Comparison of ENCODE assay signal across 21 cellular contexts in the genomic region with DNA sequence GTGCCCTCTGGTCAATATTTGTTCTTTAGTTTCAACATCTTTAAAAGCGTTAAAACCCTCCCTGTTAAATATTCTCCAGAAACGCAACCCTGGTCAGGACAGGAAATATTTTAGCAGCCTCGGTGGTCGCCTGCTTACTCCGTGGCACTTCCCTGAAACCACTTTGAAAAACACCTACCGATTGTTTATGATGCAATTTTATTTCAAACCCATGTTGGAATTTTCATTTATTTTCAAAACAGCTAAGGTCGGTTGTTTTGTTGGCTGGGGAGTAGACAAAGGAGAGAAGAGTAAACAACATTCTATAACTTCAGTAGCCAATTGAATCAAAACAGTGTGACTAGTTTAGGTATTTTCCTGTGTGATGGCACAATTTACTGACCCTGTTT. TPM values are rescaled to one million over a fixed set of nuclear protein-coding genes. Genes with fewer than 3 reads are reported as not detected.
DNase-seq lines count a peak whose midpoint lies in the region; ATAC-seq and TF ChIP-seq lines count a peak whose summit lies in the region.
"Had no signal": no experiment of that assay in that cellular context is flagged by ENCODE, and none has a peak within 500 bp of the region (broad histone marks: within the 10 kb centered on the region; RNA-seq: fewer than 3 reads in every experiment).

No MANE protein-coding gene starts in this region.

- no peak for TF ChIP-seq CTCF in mammary epithelial cell (conservative IDR thresholded peaks at IDR 0.05 in 1 of 2, IDR thresholded peaks at IDR 0.05 in 1 of 2; ENCODE audit: extremely low read depth in 1 of 2, insufficient read depth in 1 of 2, low read depth in 1 of 2, low read length in 2 of 2)
- no peak for TF ChIP-seq CTCF in liver (IDR thresholded peaks at IDR 0.05; ENCODE audit: low read depth, low read length, missing input control)
- no peak for TF ChIP-seq CTCF in stomach (IDR thresholded peaks at IDR 0.05)
- no peak for TF ChIP-seq CTCF in tibial artery (IDR thresholded peaks at IDR 0.05)

- peak overlapping the region; percentile 81 for H3K4me2 ChIP-seq in mammary epithelial cell (ENCODE audit: insufficient read depth, low read depth, low read length)

- no TSS peak for BruUV-seq in mammary epithelial cell (replicated peaks; lab: Mats Ljungman, UMichigan)

- H3K4me3 Mint-ChIP-seq in immature natural killer cell = no peak overlapping the region
- H3K4me3 Mint-ChIP-seq: activated B cell treated with CpG ODN at 0.5 μM for 24 hours; activated naive CD8-positive, alpha-beta T cell treated with anti-CD3 and anti-CD28 coated beads, Interleukin-2, amount 50 U/mL, for 24 hours had no signal

- in situ Hi-C loops in mammary epithelial cell (cut with MboI; ENCODE audit: low sequenced_read_pairs in 2 of 2) = no loop called here

- no peak overlapping the region for H3K9ac ChIP-seq in HUES64 (ENCODE audit: low read depth, low read length)
- H3K9ac ChIP-seq in mammary epithelial cell (ENCODE audit: insufficient read depth, low read length) = no peak overlapping the region
- H3K9ac ChIP-seq in liver (ENCODE audit: low read depth in 1 of 2, low read length in 2 of 2) = peak overlapping the region; percentile 28 to 82

- no peaks in the 10 kb centered on the region for H4K20me1 ChIP-seq in mammary epithelial cell (ENCODE audit: insufficient read depth, low read length)

- H3K27me3 ChIP-seq in HUES64 (ENCODE audit: insufficient read depth, low read length) (peaks cover 68% of the 10 kb centered on the region), mammary epithelial cell (ENCODE audit: insufficient read depth, low read length) (peaks cover 27% of the 10 kb centered on the region), liver (ENCODE audit: control insufficient read depth in 4 of 4, insufficient read depth in 4 of 4, low read length in 3 of 4) (no peaks in the 10 kb centered on the region), stomach (peaks cover 0 to 61% (median 26%) of the 10 kb centered on the region in 3 donors), tibial artery (peaks cover 0 to 33% of the 10 kb centered on the region in 2 donors)

- ATAC-seq in HG02642 (IDR thresholded peaks at IDR 0.05; ENCODE audit: poor library complexity, unreplicated experiment) = no peak

- H3K27ac ChIP-seq in HUES64 (ENCODE audit: low read depth, low read length) = no peak overlapping the region
- no peak overlapping the region for H3K27ac ChIP-seq in mammary epithelial cell (ENCODE audit: insufficient read depth, low read depth, low read length)
- H3K27ac ChIP-seq in liver (ENCODE audit: low read depth in 1 of 2, low read length in 2 of 2) = peak overlapping the region; percentile 93 to 95
- no peak overlapping the region for H3K27ac ChIP-seq in stomach
- no peak overlapping the region for H3K27ac ChIP-seq in tibial artery
- H3K27ac ChIP-seq: cardiac muscle cell had no signal

- no peak for TF ChIP-seq EP300 in stomach (IDR thresholded peaks at IDR 0.05)

- no peak for TF ChIP-seq POLR2A in stomach (IDR thresholded peaks at IDR 0.05)

- H3K27me3 Mint-ChIP-seq in immature natural killer cell (ENCODE audit: low read depth in 3 of 3) = peaks cover 7 to 18% (median 10%) of the 10 kb centered on the region in 3 donors

- no peak for TF ChIP-seq RAD21 in liver (IDR thresholded peaks at IDR 0.05)

- no peaks in the 10 kb centered on the region for H3K36me3 ChIP-seq in HUES64 (ENCODE audit: insufficient read depth, low read length)
- H3K36me3 ChIP-seq in mammary epithelial cell (ENCODE audit: insufficient read depth, low read length) = no peaks in the 10 kb centered on the region
- peaks cover 0 to 20% (median 9%) of the 10 kb centered on the region in 4 donors for H3K36me3 ChIP-seq in liver (ENCODE audit: control insufficient read depth in 4 of 4, insufficient read depth in 3 of 4, low read depth in 1 of 4, low read length in 3 of 4)
- H3K36me3 ChIP-seq in stomach = no peaks in the 10 kb centered on the region
- H3K36me3 ChIP-seq in tibial artery = no peaks in the 10 kb centered on the region
- H3K36me3 ChIP-seq: cardiac muscle cell had no signal

- 23% methylated on average over 6 of the region's 7 CpGs for whole genome bisulfite sequencing in HUES64
- 2% methylated on average over 7 of the region's 7 CpGs for WGBS in mammary epithelial cell (ENCODE audit: low coverage, missing lambda C conversion rate)
- WGBS in liver = 2% methylated on average over 7 of the region's 7 CpGs
- 3 to 10% (median 6%) methylated on average over 7 of the region's 7 CpGs for WGBS in stomach, 5 donors

- H3K9me3 ChIP-seq in HUES64 (ENCODE audit: insufficient read depth, low read depth, low read length) (no peaks in the 10 kb centered on the region), mammary epithelial cell (replicated peaks; ENCODE audit: insufficient read depth, low read length) (no peaks in the 10 kb centered on the region), liver (ENCODE audit: control insufficient read depth in 4 of 4, low read length in 3 of 4) (no peaks in the 10 kb centered on the region), stomach (no peaks in the 10 kb centered on the region), tibial artery (no peaks in the 10 kb centered on the region)

- dilution Hi-C loops in mammary epithelial cell (cut with HindIII; ENCODE audit: low sequenced_read_pairs) = no loop called here

- H3K4me3 ChIP-seq in HUES64 (ENCODE audit: low read length) (peak overlapping the region; percentile 55), mammary epithelial cell (replicated peaks in 1 of 3; ENCODE audit: insufficient read depth in 1 of 3, low read depth in 2 of 3, low read length in 3 of 3) (no peak overlapping the region), liver (ENCODE audit: low read depth in 1 of 3, low read length in 3 of 3) (peak overlapping the region; percentile 50 to 63 (median 54)), stomach (peak overlapping the region in 3 of 4 donors; percentile 41 to 58 (median 45)), tibial artery (peak overlapping the region in 1 of 2 donors; percentile 47)

- intact Hi-C loops in mammary epithelial cell (cut with micrococcal nuclease) = no loop called here
- intact Hi-C loops in stomach (cut with DNase I; ENCODE audit: low total_unique reads) = no loop called here
- intact Hi-C loops in tibial artery (cut with DNase I; ENCODE audit: low total_unique reads) = no loop called here

- no peaks in the 10 kb centered on the region for H3K79me2 ChIP-seq in mammary epithelial cell (ENCODE audit: insufficient read depth, low read length)

- no peaks in the 10 kb centered on the region for H3K4me1 Mint-ChIP-seq in immature natural killer cell
- H3K4me1 Mint-ChIP-seq: activated B cell treated with CpG ODN at 0.5 μM for 24 hours; activated naive CD8-positive, alpha-beta T cell treated with anti-CD3 and anti-CD28 coated beads, Interleukin-2, amount 50 U/mL, for 24 hours had no signal

- CTCF ChIA-PET in mammary epithelial cell (lab: Charles Lee; ENCODE audit: low non-redundant PET) = no interaction called here

- DNase-seq in mammary epithelial cell (no peak), stomach (no peak), tibial artery (no peak), immature natural killer cell (no peak)
- DNase-seq: activated B cell treated with CpG ODN at 0.5 μM for 24 hours; activated naive CD8-positive, alpha-beta T cell treated with anti-CD3 and anti-CD28 coated beads, Interleukin-2, amount 50 U/mL, for 24 hours; AML-193; effector CD8-positive, alpha-beta T cell; NCI-H1436; NCI-H2171; OCI-M1 had no signal

- H3K36me3 Mint-ChIP-seq in immature natural killer cell = no peaks in the 10 kb centered on the region

- no peak overlapping the region for H2AFZ ChIP-seq in mammary epithelial cell (ENCODE audit: low read depth, low read length)

- peaks cover 0 to under 1% (median 0%) of the 10 kb centered on the region in 6 donors for H3K9me3 Mint-ChIP-seq in immature natural killer cell
- H3K9me3 Mint-ChIP-seq: activated naive CD8-positive, alpha-beta T cell treated with anti-CD3 and anti-CD28 coated beads, Interleukin-2, amount 50 U/mL, for 24 hours had no signal

- no peak overlapping the region for H3K27ac Mint-ChIP-seq in immature natural killer cell
- H3K27ac Mint-ChIP-seq: activated B cell treated with CpG ODN at 0.5 μM for 24 hours; activated naive CD8-positive, alpha-beta T cell treated with anti-CD3 and anti-CD28 coated beads, Interleukin-2, amount 50 U/mL, for 24 hours had no signal

- H3K4me1 ChIP-seq in HUES64 (ENCODE audit: insufficient read depth, low read length) (no peaks in the 10 kb centered on the region; the same call in 1 of the 2 replicates), mammary epithelial cell (ENCODE audit: insufficient read depth, low read length) (peaks cover 5% of the 10 kb centered on the region), liver (ENCODE audit: control insufficient read depth in 4 of 4, insufficient read depth in 4 of 4, low read length in 3 of 4) (peaks cover 3 to 47% (median 37%) of the 10 kb centered on the region in 4 donors), stomach (peaks cover 12 to 20% (median 17%) of the 10 kb centered on the region in 4 donors), tibial artery (peaks cover 0 to 19% (median 12%) of the 10 kb centered on the region in 4 donors)

TF ChIP-seq in liver, 16 proteins besides CTCF, POLR2A, EP300 and RAD21 (continues in another document):
- TF ChIP-seq MAX (IDR thresholded peaks at IDR 0.05) = no peak
- no peak for TF ChIP-seq HNF4A (conservative IDR thresholded peaks at IDR 0.05)

RNA-seq across cellular contexts. Expression of gene RBP4, which starts 0.7 kb away (rescaled TPM):
- 1.4 TPM for polyA plus RNA-seq in HUES64 (2013, experiment 1 of 2)
- polyA plus RNA-seq in HUES64 (2013, experiment 2 of 2) = 3.1 TPM
- total RNA-seq in mammary epithelial cell = not detected
- not detected for polyA plus RNA-seq in mammary epithelial cell
- polyA minus RNA-seq in mammary epithelial cell = not detected
- total RNA-seq in liver = 1,000 to 10,000 TPM; 1,174 to 2,873 TPM
- over 10,000 TPM in 1 of 2 donors, 1,000 to 10,000 TPM in 1; 5,034 to 10,329 TPM for polyA plus RNA-seq in liver
- under 1 TPM in 3 of 5 donors, not detected in 2; 0.58 to 0.92 (median 0.72) TPM for total RNA-seq in stomach
- 10 to 100 TPM in 1 of 3 donors, 1 to 10 TPM in 2; 1.2 to 20.5 (median 6.2) TPM for polyA plus RNA-seq in stomach
- polyA plus RNA-seq in immature natural killer cell = not detected
- total RNA-seq: activated B cell treated with CpG ODN at 0.5 μM for 24 hours; cardiac muscle cell; kidney epithelial cell; mononuclear cell; T-helper 2 cell treated with Interferon-gamma antibody and Interleukin-4, amounts not matched to agents 100 ng/mL and 5 ng/mL, for 36 hours had no signal

RNA-seq across cellular contexts. Expression of gene PDE6C, which starts 10.6 kb away (rescaled TPM):
- polyA plus RNA-seq in HUES64 (2013, experiment 1 of 2) = not detected
- not detected for polyA plus RNA-seq in HUES64 (2013, experiment 2 of 2)
- total RNA-seq in mammary epithelial cell = not detected
- polyA plus RNA-seq in mammary epithelial cell = not detected
- polyA minus RNA-seq in mammary epithelial cell = not detected
- not detected for total RNA-seq in liver
- not detected for polyA plus RNA-seq in liver
- not detected for total RNA-seq in stomach
- polyA plus RNA-seq in stomach = not detected
- polyA plus RNA-seq in immature natural killer cell = not detected
- total RNA-seq: activated B cell treated with CpG ODN at 0.5 μM for 24 hours; cardiac muscle cell; HT-29; kidney epithelial cell; LHCN-M2; mononuclear cell; sciatic nerve; T-helper 2 cell treated with Interferon-gamma antibody and Interleukin-4, amounts not matched to agents 100 ng/mL and 5 ng/mL, for 36 hours had no signal

RNA-seq across cellular contexts. Expression of gene FFAR4, which starts 35.3 kb away (rescaled TPM):
- 0.05 TPM for polyA plus RNA-seq in HUES64 (2013, experiment 1 of 2)
- polyA plus RNA-seq in HUES64 (2013, experiment 2 of 2) = not detected
- total RNA-seq in mammary epithelial cell (not detected), liver (under 1 TPM; 0.14 to 0.17 TPM), stomach (1 to 10 TPM in 2 of 5 donors, under 1 TPM in 1, not detected in 2; 0.18 to 2.0 (median 1.7) TPM)
- polyA plus RNA-seq in mammary epithelial cell (not detected), liver (under 1 TPM; 0.21 to 0.28 TPM), stomach (under 1 TPM in 1 of 3 donors, not detected in 2; 0.08 TPM), immature natural killer cell (not detected)
- polyA minus RNA-seq in mammary epithelial cell = not detected
- total RNA-seq: activated B cell treated with CpG ODN at 0.5 μM for 24 hours; cardiac muscle cell; kidney epithelial cell; LHCN-M2; T-helper 2 cell treated with Interferon-gamma antibody and Interleukin-4, amounts not matched to agents 100 ng/mL and 5 ng/mL, for 36 hours had no signal
- polyA plus RNA-seq: cardiac muscle cell had no signal

Comparison
In these comparisons a context has a peak if more than half of its experiments do, and no peak if none do; other contexts are left out.
1. H3K27ac ChIP-seq: peak in liver (2 of 2); none in HUES64 (single experiment), mammary epithelial cell (single experiment), stomach (0 of 5) and tibial artery (0 of 2).
2. H3K4me3 ChIP-seq: peak in HUES64 (single experiment), liver (3 of 3) and stomach (3 of 4); none in mammary epithelial cell (0 of 3).
3. H3K9ac ChIP-seq: peak in liver (2 of 2); none in HUES64 (single experiment) and mammary epithelial cell (single experiment).
4. RNA of gene RBP4, which starts 0.7 kb away (polyA plus RNA-seq): 5,034 to 10,329 TPM in liver; 1.2 to 20.5 TPM in stomach, not detected in mammary epithelial cell (single experiment) and not detected in immature natural killer cell; every median in the first group is over 100 times any median in the second.